8 cellular contexts compared by ENCODE assay signal in the genomic region with DNA sequence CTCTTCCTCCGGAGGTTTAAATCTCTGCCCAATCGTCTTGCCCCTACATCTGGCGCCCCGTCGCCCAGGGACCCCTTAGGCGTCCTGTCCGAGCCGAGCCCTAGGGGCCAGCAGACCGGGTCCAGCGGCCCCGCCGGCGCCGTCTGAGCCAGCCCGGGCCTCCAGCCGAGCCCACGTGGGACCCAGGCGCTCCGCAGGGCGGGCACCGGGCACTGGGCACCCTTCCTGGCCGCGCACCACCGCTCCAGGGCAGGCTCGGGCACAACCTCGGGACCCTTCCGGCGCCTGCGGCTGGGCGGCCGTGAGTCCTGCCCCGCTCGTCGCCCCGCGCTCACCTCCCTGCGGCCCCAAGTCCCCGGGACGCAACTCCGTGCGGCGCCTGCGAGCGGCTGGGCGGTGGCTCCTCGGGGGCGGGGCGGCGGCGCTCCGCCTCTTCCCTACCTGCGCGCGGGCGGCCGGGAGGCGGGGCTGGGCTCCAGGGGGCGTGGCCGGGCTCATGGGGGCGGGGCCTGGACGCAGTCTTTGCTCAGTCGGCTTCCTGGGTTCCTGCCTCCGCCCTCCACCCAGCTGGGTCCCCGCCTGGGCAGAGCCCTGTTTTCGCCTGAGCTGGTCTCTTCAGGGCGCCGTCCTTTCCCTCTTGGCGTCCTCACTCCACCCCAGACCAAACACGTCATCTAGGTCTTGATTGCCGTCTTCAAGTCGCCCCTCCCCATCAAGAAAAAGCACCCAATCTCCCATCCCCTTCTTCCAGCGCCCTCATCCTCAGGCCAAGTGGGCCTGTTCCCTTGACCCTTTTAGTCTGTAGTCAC. TPM values are rescaled to one million over a fixed set of nuclear protein-coding genes. Genes with fewer than 3 reads are reported as not detected.
DNase-seq lines count a peak whose midpoint lies in the region; ATAC-seq and TF ChIP-seq lines count a peak whose summit lies in the region.

RHBDF2 (minus strand) TSS at position 406 of the 809 bp plus-strand sequence. CDS start 19,899 bp downstream, outside the sequence.

- no peaks in the 10 kb centered on the region for H3K27me3 ChIP-seq in upper lobe of right lung

- peak within 1 kb of the TSS; percentile 2 for H3K27ac Mint-ChIP-seq in progenitor cell of endocrine pancreas

- CTCF ChIA-PET in GM10248 (lab: Yijun Ruan, JAX) = interaction anchor here (1.1 to 22.6 kb wide), 7 partner anchors 9 to 56 kb away, joined by 3 to 496 read pairs (median 5); partner anchors contain the start of genes AANAT and UBE2O

- peak within 1 kb of the TSS; percentile 74 for H3K4me3 Mint-ChIP-seq in progenitor cell of endocrine pancreas (ENCODE audit: low read depth)

- H3K36me3 Mint-ChIP-seq in progenitor cell of endocrine pancreas (ENCODE audit: insufficient read depth) = no peaks in the 10 kb centered on the region

- no peaks in the 10 kb centered on the region for H3K36me3 ChIP-seq in upper lobe of right lung

- no peak for TF ChIP-seq CTCF in GM10248 (IDR thresholded peaks at IDR 0.05; ENCODE audit: control extremely low read depth, extremely low read depth, low read depth, missing control alignments)
- TF ChIP-seq CTCF in progenitor cell of endocrine pancreas (IDR thresholded peaks at IDR 0.05; ENCODE audit: unreplicated experiment) = no peak
- TF ChIP-seq CTCF in upper lobe of right lung (IDR thresholded peaks at IDR 0.05) = no peak

- H3K9me3 Mint-ChIP-seq in progenitor cell of endocrine pancreas (ENCODE audit: low read depth) = no peaks in the 10 kb centered on the region

- H3K4me3 ChIP-seq in upper lobe of right lung = peak within 1 kb of the TSS; percentile 82

- 1% methylated on average over 36 to 72 of the region's 72 CpGs for WGBS in adipose tissue, 3 donors

- no peaks in the 10 kb centered on the region for H3K9me3 ChIP-seq in upper lobe of right lung

- H3K4me1 ChIP-seq in upper lobe of right lung = peaks cover 34% of the 10 kb centered on the region

- intact Hi-C loops in T-helper 1 cell treated with Interleukin-12 subunit alpha and Interleukin-12 subunit beta and Interleukin-4 antibody, amounts not matched to agents 30 ng/mL and 1 ng/mL, for 36 hours (cut with micrococcal nuclease) = loop anchor here (1.0 to 10.0 kb wide), 6 partner anchors 8 to 396 kb away; partner anchors contain the start of genes EXOC7 and UBE2O
- intact Hi-C loops in cardiac septum (cut with DNase I) (no loop called here), upper lobe of right lung (cut with DNase I) (no loop called here)

- H3K4me1 Mint-ChIP-seq in progenitor cell of endocrine pancreas (ENCODE audit: low read depth) = peaks cover 23% of the 10 kb centered on the region

- ATAC-seq in HG02571 (IDR thresholded peaks at IDR 0.05; ENCODE audit: unreplicated experiment) = peak; percentile 65
- ATAC-seq in upper lobe of right lung = peak; percentile 95

- H3K27ac ChIP-seq in adipose tissue (ENCODE audit: low read depth, low read length) (no peak within 1 kb of the TSS), upper lobe of right lung (peak within 1 kb of the TSS; percentile 91)

- peaks cover 26% of the 10 kb centered on the region for H3K27me3 Mint-ChIP-seq in progenitor cell of endocrine pancreas

- DNase-seq in GM10248 (ENCODE audit: extremely low spot score) (peak; percentile 97), NCI-H1105 (lab: John Stamatoyannopoulos, UW) (peak; percentile 66), cardiac septum (ENCODE audit: low spot score) (peak; percentile 98), progenitor cell of endocrine pancreas (ENCODE audit: low spot score, unreplicated experiment) (peak; percentile 89), upper lobe of right lung (peak; percentile 96)

- POLR2A ChIA-PET in GM10248 (lab: Yijun Ruan, JAX) = interaction anchor here (0.5 kb wide), 1 partner anchor 16 kb away, joined by 7 read pairs; no protein-coding TSS in a partner anchor

RNA-seq across cellular contexts. Expression of gene RHBDF2, which starts in this region (rescaled TPM):
- total RNA-seq in T-helper 1 cell treated with Interleukin-12 subunit alpha and Interleukin-12 subunit beta and Interleukin-4 antibody, amounts not matched to agents 30 ng/mL and 1 ng/mL, for 36 hours = 94.0 and 97.1 TPM in 2 replicates
- 10 to 100 TPM; 14.1 to 20.8 (median 19.8) TPM for polyA plus RNA-seq in adipose tissue
- total RNA-seq in cardiac septum (11.5 TPM), progenitor cell of endocrine pancreas (11.8 and 12.1 TPM in 2 replicates), upper lobe of right lung (46.4 TPM)
